Comparison of ENCODE assay signal across 8 cellular contexts in the genomic region with DNA sequence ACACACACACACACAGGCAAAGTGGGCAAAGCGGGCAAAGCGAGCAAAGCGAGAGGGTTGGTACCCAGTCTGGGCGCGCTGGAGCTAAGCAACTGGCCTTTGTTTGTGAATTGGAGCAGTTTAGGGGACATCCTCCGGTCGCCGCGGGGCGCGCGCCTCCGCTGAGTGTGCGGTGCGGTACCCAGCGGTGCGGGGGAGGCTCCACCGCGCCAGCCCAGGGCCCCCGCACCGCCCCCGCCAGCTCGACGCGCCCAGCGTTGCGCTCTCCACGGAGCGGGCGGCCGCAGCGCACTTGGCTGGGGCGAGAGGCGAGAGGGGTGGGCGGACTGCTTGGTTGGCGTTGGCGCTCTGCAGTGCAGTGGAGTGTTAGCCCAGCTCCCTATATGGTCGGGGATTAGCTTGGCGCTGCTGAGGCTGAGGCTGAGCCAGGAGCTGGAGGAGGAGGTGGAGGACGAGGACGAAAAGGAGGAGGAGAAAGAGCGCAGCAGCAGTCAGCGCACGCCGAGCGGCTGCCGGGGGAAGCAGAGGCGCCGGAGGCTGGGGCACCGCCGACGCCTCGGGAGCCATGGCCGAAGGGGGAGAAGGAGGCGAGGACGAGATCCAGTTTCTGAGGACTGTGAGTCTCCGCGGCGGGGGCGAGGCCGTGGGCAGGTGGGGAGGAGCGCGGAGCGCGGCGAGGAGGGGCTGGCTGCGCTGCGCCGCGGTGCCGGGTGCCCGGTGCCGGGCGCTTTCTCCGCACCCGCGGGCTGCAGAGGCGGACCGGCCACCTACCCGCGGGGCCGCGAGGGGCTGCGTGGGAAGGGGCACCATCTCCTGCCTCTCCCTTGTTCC. TPM values are rescaled to one million over a fixed set of nuclear protein-coding genes. Genes with fewer than 3 reads are reported as not detected.
A peak's percentile ranks its signal among the peaks of the same experiment; 100 is the strongest.
DNase-seq lines count a peak whose midpoint lies in the region; ATAC-seq, FAIRE-seq and TF ChIP-seq lines count a peak whose summit lies in the region.

RYR3 (plus strand) TSS at position 487 of the 831 bp plus-strand sequence; CDS start at position 566, 79 bp downstream.

- H3K4me3 ChIP-seq in GM12878 (no peak within 1 kb of the TSS), stomach smooth muscle (ENCODE audit: low read length in 2 of 2) (peak within 1 kb of the TSS; percentile 52 to 80)

- H3K36me3 Mint-ChIP-seq in activated CD8-positive, alpha-beta memory T cell treated with anti-CD3 and anti-CD28 coated beads, Interleukin-2, amount 10 ng/mL, durations not matched to agents 7 days and 5 days, result no peaks in the 10 kb centered on the region
- H3K36me3 Mint-ChIP-seq in activated T-helper 17 cell treated with anti-CD3 and anti-CD28 coated beads, Interleukin-2, amount 50 U/mL, for 72 hours (ENCODE audit: low read depth), result no peaks in the 10 kb centered on the region

- SMC1A ChIA-PET in GM12878 (lab: Charles Lee; ENCODE audit: uncharacterized antibody, unreplicated experiment), result interaction anchor here (1.2 to 2.1 kb wide), 3 partner anchors 16 to 19 kb away, joined by 3 to 7 read pairs (median 4); no protein-coding TSS in a partner anchor

- FAIRE-seq in GM12878 (lab: Jason Lieb, UNC), result no peak

- intact Hi-C loops in GM12878 (cut with micrococcal nuclease; ENCODE audit: unreplicated experiment), result no loop called here

- H3K4me2 ChIP-seq in GM12878 (ENCODE audit: control insufficient read depth, insufficient read depth), result no peak within 1 kb of the TSS

- H3K4me1 Mint-ChIP-seq in activated CD8-positive, alpha-beta memory T cell treated with anti-CD3 and anti-CD28 coated beads, Interleukin-2, amount 10 ng/mL, durations not matched to agents 7 days and 5 days, result no peaks in the 10 kb centered on the region
- no peaks in the 10 kb centered on the region for H3K4me1 Mint-ChIP-seq in activated T-helper 17 cell treated with anti-CD3 and anti-CD28 coated beads, Interleukin-2, amount 50 U/mL, for 72 hours

- H3K27me3 Mint-ChIP-seq in activated CD8-positive, alpha-beta memory T cell treated with anti-CD3 and anti-CD28 coated beads, Interleukin-2, amount 10 ng/mL, durations not matched to agents 7 days and 5 days, result peaks cover 37% of the 10 kb centered on the region
- peaks cover 44% of the 10 kb centered on the region for H3K27me3 Mint-ChIP-seq in activated T-helper 17 cell treated with anti-CD3 and anti-CD28 coated beads, Interleukin-2, amount 50 U/mL, for 72 hours

- no peaks in the 10 kb centered on the region for H3K79me2 ChIP-seq in GM12878 (ENCODE audit: control insufficient read depth, insufficient read depth, low read length)

- H3K27ac Mint-ChIP-seq in activated CD8-positive, alpha-beta memory T cell treated with anti-CD3 and anti-CD28 coated beads, Interleukin-2, amount 10 ng/mL, durations not matched to agents 7 days and 5 days, result no peak within 1 kb of the TSS
- H3K27ac Mint-ChIP-seq in activated T-helper 17 cell treated with anti-CD3 and anti-CD28 coated beads, Interleukin-2, amount 50 U/mL, for 72 hours, result no peak within 1 kb of the TSS

- peak in 2 of 3 experiments; percentile 83 to 87 for DNase-seq in NCI-H1417 (lab: John Stamatoyannopoulos, UW)
- DNase-seq in GM12878 (ENCODE audit: low read depth, low spot score), result no peak
- peak; percentile 28 for DNase-seq in kidney glomerular epithelial cell (lab: John Stamatoyannopoulos, UW)
- no peak for DNase-seq in activated CD8-positive, alpha-beta memory T cell treated with anti-CD3 and anti-CD28 coated beads, Interleukin-2, amount 10 ng/mL, durations not matched to agents 7 days and 5 days
- DNase-seq in activated CD4-positive, alpha-beta T cell treated with anti-CD3 and anti-CD28 coated beads for 1 hour, result no peak

- H3K27me3 ChIP-seq in GM12878 (replicated peaks in 1 of 2; ENCODE audit: control insufficient read depth in 2 of 2, insufficient read depth in 2 of 2, low read length in 1 of 2) (peaks cover 4 to 9% of the 10 kb centered on the region in 2 experiments), stomach smooth muscle (ENCODE audit: control insufficient read depth in 1 of 2, insufficient read depth in 2 of 2, low read length in 2 of 2) (no peaks in the 10 kb centered on the region)

- no peak within 1 kb of the TSS for H2AFZ ChIP-seq in GM12878 (ENCODE audit: control insufficient read depth, low read depth, low read length)

- H3K4me1 ChIP-seq in GM12878 (ENCODE audit: control insufficient read depth, insufficient read depth, low read length) (no peaks in the 10 kb centered on the region), stomach smooth muscle (ENCODE audit: control insufficient read depth, insufficient read depth, low read length) (peaks cover 22% of the 10 kb centered on the region)

- no peaks in the 10 kb centered on the region for H3K9me3 Mint-ChIP-seq in activated CD8-positive, alpha-beta memory T cell treated with anti-CD3 and anti-CD28 coated beads, Interleukin-2, amount 10 ng/mL, durations not matched to agents 7 days and 5 days (ENCODE audit: low read depth)
- H3K9me3 Mint-ChIP-seq in activated T-helper 17 cell treated with anti-CD3 and anti-CD28 coated beads, Interleukin-2, amount 50 U/mL, for 72 hours, result no peaks in the 10 kb centered on the region

- TF ChIP-seq POLR2A in GM12878 (IDR thresholded peaks at IDR 0.05; ENCODE audit: low read depth, low read length), result no peak

- no peak for TF ChIP-seq RAD21 in GM12878 (IDR thresholded peaks at IDR 0.05; ENCODE audit: insufficient read depth, low read depth, low read length)

- POLR2A ChIA-PET in GM12878 (lab: Charles Lee), result no interaction called here

- H4K20me1 ChIP-seq in GM12878 (ENCODE audit: control insufficient read depth, insufficient read depth), result no peaks in the 10 kb centered on the region

- H3K36me3 ChIP-seq in GM12878 (ENCODE audit: control insufficient read depth in 2 of 2, insufficient read depth in 2 of 2, low read length in 1 of 2), result no peaks in the 10 kb centered on the region
- H3K36me3 ChIP-seq in stomach smooth muscle (ENCODE audit: control insufficient read depth in 2 of 2, insufficient read depth in 2 of 2, low read length in 2 of 2), result no peaks in the 10 kb centered on the region

- H3K4me3 Mint-ChIP-seq in activated CD8-positive, alpha-beta memory T cell treated with anti-CD3 and anti-CD28 coated beads, Interleukin-2, amount 10 ng/mL, durations not matched to agents 7 days and 5 days, result no peak within 1 kb of the TSS
- no peak within 1 kb of the TSS for H3K4me3 Mint-ChIP-seq in activated T-helper 17 cell treated with anti-CD3 and anti-CD28 coated beads, Interleukin-2, amount 50 U/mL, for 72 hours

- ATAC-seq in GM12878, result no peak
- ATAC-seq in activated CD8-positive, alpha-beta memory T cell treated with anti-CD3 and anti-CD28 coated beads, Interleukin-2, amount 10 ng/mL, durations not matched to agents 7 days and 5 days, result no peak
- ATAC-seq in GM19463 (IDR thresholded peaks at IDR 0.05; ENCODE audit: unreplicated experiment), result no peak
- ATAC-seq in activated T-helper 17 cell treated with anti-CD3 and anti-CD28 coated beads, Interleukin-2, amount 50 U/mL, for 72 hours (replicated peaks), result no peak

- WGBS in GM12878 (ENCODE audit: insufficient coverage, insufficient replicate concordance, low lambda C conversion rate, missing lambda C conversion rate), result 11% methylated on average over 65 of the region's 84 CpGs

- no peaks in the 10 kb centered on the region for H3K9me3 ChIP-seq in GM12878 (replicated peaks; ENCODE audit: control insufficient read depth, insufficient read depth, low read length)
- H3K9me3 ChIP-seq in stomach smooth muscle (ENCODE audit: control insufficient read depth in 2 of 2, low read length in 2 of 2), result no peaks in the 10 kb centered on the region

- CTCF ChIA-PET in GM12878 (lab: Yijun Ruan, JAX), result interaction anchor here (0.8 to 2.4 kb wide), 7 partner anchors 10 to 427 kb away, joined by 3 to 20 read pairs (median 5); no protein-coding TSS in a partner anchor
- CTCF ChIA-PET in activated CD8-positive, alpha-beta memory T cell treated with anti-CD3 and anti-CD28 coated beads, Interleukin-2, amount 10 ng/mL, durations not matched to agents 7 days and 5 days (lab: Charles Lee), result interaction anchor here (1.1 kb wide), 1 partner anchor 27 kb away, joined by 3 read pairs; no protein-coding TSS in a partner anchor

- no peak for TF ChIP-seq CTCF in GM12878 (IDR thresholded peaks at IDR 0.05 in 2 of 3, conservative IDR thresholded peaks at IDR 0.05 in 1 of 3; ENCODE audit: control insufficient read depth in 2 of 3, extremely low read depth in 1 of 3, insufficient read depth in 1 of 3, low read depth in 3 of 3, low read length in 3 of 3)

- H3K27ac ChIP-seq in GM12878 (ENCODE audit: control insufficient read depth, insufficient read depth), result no peak within 1 kb of the TSS
- peak within 1 kb of the TSS; percentile 86 for H3K27ac ChIP-seq in stomach smooth muscle (ENCODE audit: low read length)

- H3K9ac ChIP-seq in GM12878 (ENCODE audit: control insufficient read depth, insufficient read depth, low read length) (no peak within 1 kb of the TSS), stomach smooth muscle (ENCODE audit: low read length in 2 of 2) (peak within 1 kb of the TSS; percentile 64 to 72)

- RAD21 ChIA-PET in GM12878 (lab: Charles Lee; ENCODE audit: unreplicated experiment), result no interaction called here

- in situ Hi-C loops in GM12878 (cut with MboI), result no loop called here

- BruUV-seq in GM12878 (replicated peaks; lab: Mats Ljungman, UMichigan), result no TSS peak

- no peak for TF ChIP-seq EP300 in GM12878 (IDR thresholded peaks at IDR 0.05; ENCODE audit: borderline replicate concordance in 1 of 2, control insufficient read depth in 1 of 2, low read depth in 2 of 2, low read length in 2 of 2)

RNA-seq across cellular contexts. Expression of gene RYR3, which starts in this region (rescaled TPM):
- not detected in 2 replicates for total RNA-seq in GM12878 (2013; cell fraction: nucleolus; rRNA removed)
- total RNA-seq in GM12878 (2014; rRNA removed), result not detected in 2 replicates
- under 0.01 TPM in 1 of 2 replicates, not detected in the other for total RNA-seq in GM12878 (2014; rRNA removed; fragmentation: Illumina TruSeq; extraction: Trizol)
- not detected in 2 replicates for total RNA-seq in GM12878 (2021)
- not detected for polyA plus RNA-seq in GM12878 (2011; ENCODE audit: low read depth)
- 0.03 and 0.20 TPM in 2 replicates for polyA plus RNA-seq in GM12878 (2011; rRNA removed)
- polyA plus RNA-seq in GM12878 (2011; cell fraction: cytosol; rRNA removed), result 0.01 and 0.02 TPM in 2 replicates
- 0.16 TPM in 2 replicates for polyA plus RNA-seq in GM12878 (2011; cell fraction: nucleus; rRNA removed)
- polyA plus RNA-seq in GM12878 (2012), result 0.10 and 0.22 TPM in 2 replicates
- polyA plus RNA-seq in GM12878 (2014; fragmentation: Illumina TruSeq; extraction: Trizol), result not detected in 2 replicates
- under 1 TPM; 0.11 to 0.16 TPM for polyA plus RNA-seq in GM12878 (2014; fragmentation: Nextera tagmentation; extraction: Ambion mirVana)
- not detected in 2 replicates for polyA plus RNA-seq in GM12878 (2014; rRNA removed)
- polyA plus RNA-seq in GM12878 (2016; fragmentation: Nextera tagmentation; extraction: Ambion mirVana), result under 1 TPM in 1 of 2 experiments, not detected in 1; 0.44 TPM
- polyA minus RNA-seq in GM12878 (2011; rRNA and poly(A)+ RNA removed), result 0.05 and 0.15 TPM in 2 replicates
- not detected in 2 replicates for polyA minus RNA-seq in GM12878 (2011; cell fraction: cytosol; rRNA and poly(A)+ RNA removed)
- polyA minus RNA-seq in GM12878 (2011; cell fraction: nucleus; rRNA and poly(A)+ RNA removed), result 0.12 and 0.19 TPM in 2 replicates
- total RNA-seq in activated CD8-positive, alpha-beta memory T cell treated with anti-CD3 and anti-CD28 coated beads, Interleukin-2, amount 10 ng/mL, durations not matched to agents 7 days and 5 days, result not detected
- total RNA-seq in activated T-helper 17 cell treated with anti-CD3 and anti-CD28 coated beads, Interleukin-2, amount 50 U/mL, for 72 hours, result not detected

Comparison
In these comparisons a context has a peak if more than half of its experiments do, and no peak if none do; other contexts are left out.
1. DNase-seq: peak in NCI-H1417 (2 of 3) and kidney glomerular epithelial cell (single experiment); none in GM12878 (single experiment), activated CD8-positive, alpha-beta memory T cell treated with anti-CD3 and anti-CD28 coated beads, Interleukin-2, amount 10 ng/mL, durations not matched to agents 7 days and 5 days (single experiment) and activated CD4-positive, alpha-beta T cell treated with anti-CD3 and anti-CD28 coated beads for 1 hour (single experiment).